Comparison of ENCODE assay signal across 8 cellular contexts in genomic region chr19:45767881-45768643, GRCh38. TPM values are rescaled to one million over a fixed set of nuclear protein-coding genes. Genes with fewer than 3 reads are reported as not detected.
DNase-seq lines count a peak whose midpoint lies in the region; ATAC-seq and TF ChIP-seq lines count a peak whose summit lies in the region.

No MANE protein-coding gene starts in this region.

- in situ Hi-C loops in ACHN (cut with HindIII; ENCODE audit: low pct_ligation_motif_present, low pct_unique_long_range_greater_than_20kb, low sequenced_read_pairs) (no loop called here), Panc1 (cut with HindIII; ENCODE audit: low pct_unique_long_range_greater_than_20kb, low sequenced_read_pairs) (no loop called here)

- 0 to 8% (median 1%) methylated on average over 29 to 100 of the region's 100 CpGs for WGBS in stomach, 5 donors

- intact Hi-C loops in Panc1 (cut with micrococcal nuclease; ENCODE audit: unreplicated experiment), result loop anchor here (10.0 kb wide), 1 partner anchor 63 kb away; no protein-coding TSS in a partner anchor
- intact Hi-C loops in stomach (cut with DNase I; ENCODE audit: low total_unique reads), result no loop called here

- TF ChIP-seq POLR2A in stomach (IDR thresholded peaks at IDR 0.05), result no peak

- H3K27ac ChIP-seq in Panc1 (ENCODE audit: low read length) (peak overlapping the region; percentile 86), stomach (peak overlapping the region; percentile 89 to 97 (median 92))

- DNase-seq in ACHN (peak; percentile 55), Panc1 (ENCODE audit: low read depth, low spot score) (no peak), cerebellum (ENCODE audit: low spot score) (peak; percentile 30), left lobe of liver (ENCODE audit: low spot score) (peak; percentile 81), stomach (peak; percentile 70)

- TF ChIP-seq EP300 in stomach (IDR thresholded peaks at IDR 0.05), result no peak

- ATAC-seq in Panc1 (peak; percentile 23), left lobe of liver (peak; percentile 9), GM21825 (IDR thresholded peaks at IDR 0.05; ENCODE audit: unreplicated experiment) (no peak), HG03135 (IDR thresholded peaks at IDR 0.05; ENCODE audit: unreplicated experiment) (no peak)

- H3K4me3 ChIP-seq in GM12875 (ENCODE audit: low read depth, low read length) (peak overlapping the region; percentile 75), Panc1 (ENCODE audit: low read depth in 2 of 2, low read length in 2 of 2) (peak overlapping the region; percentile 66 to 77), stomach (peak overlapping the region; percentile 61 to 85 (median 83))

- BruUV-seq in Panc1 (replicated peaks; lab: Mats Ljungman, UMichigan), result no TSS peak

- TF ChIP-seq CTCF in GM12875 (IDR thresholded peaks at IDR 0.05; ENCODE audit: borderline replicate concordance, insufficient read depth, low read depth, low read length), result no peak
- no peak for TF ChIP-seq CTCF in Panc1 (IDR thresholded peaks at IDR 0.05)
- no peak for TF ChIP-seq CTCF in stomach (IDR thresholded peaks at IDR 0.05)

- POLR2A ChIA-PET in Panc1 (lab: Charles Lee), result interaction anchor here (1.6 kb wide), 1 partner anchor 51 kb away, joined by 3 read pairs; no protein-coding TSS in a partner anchor

- H3K36me3 ChIP-seq in Panc1 (ENCODE audit: control insufficient read depth, insufficient read depth, low read length) (no peaks in the 10 kb centered on the region; the same call in 1 of the 2 replicates), stomach (peaks cover 0 to 18% (median 8%) of the 10 kb centered on the region in 4 donors)

- H3K9me3 ChIP-seq in Panc1 (ENCODE audit: control insufficient read depth, insufficient read depth, low read depth, low read length) (no peaks in the 10 kb centered on the region), stomach (no peaks in the 10 kb centered on the region)

- CTCF ChIA-PET in Panc1 (lab: Charles Lee), result interaction anchor here (0.6 to 2.1 kb wide), 3 partner anchors 33 to 88 kb away, joined by 3 to 13 read pairs (median 5); partner anchors contain the start of gene QPCTL

- no peaks in the 10 kb centered on the region for H3K27me3 ChIP-seq in Panc1 (ENCODE audit: control insufficient read depth, insufficient read depth, low read length)
- peaks cover 0 to 32% (median 0%) of the 10 kb centered on the region in 3 donors for H3K27me3 ChIP-seq in stomach

- H3K4me1 ChIP-seq in Panc1 (ENCODE audit: control insufficient read depth, insufficient read depth, low read length), result peaks cover 38% of the 10 kb centered on the region
- H3K4me1 ChIP-seq in stomach, result peaks cover 58 to 87% (median 80%) of the 10 kb centered on the region in 4 donors

RNA-seq across cellular contexts. Expression of gene SIX5, which starts 1.0 kb away (rescaled TPM):
- total RNA-seq in Panc1 (2021; ENCODE audit: unreplicated experiment) (38.7 TPM), cerebellum (3.4 TPM), left lobe of liver (12.1 TPM), stomach (10 to 100 TPM in 4 of 5 donors, 1 to 10 TPM in 1; 4.0 to 39.1 (median 25.9) TPM)
- 55.2 TPM for polyA plus RNA-seq in Panc1 (2012; ENCODE audit: insufficient read length)
- 10 to 100 TPM; 14.4 to 23.3 (median 16.6) TPM for polyA plus RNA-seq in stomach

RNA-seq across cellular contexts. Expression of gene DMPK, which starts 14.2 kb away (rescaled TPM):
- total RNA-seq in Panc1 (2021; ENCODE audit: unreplicated experiment) (119 TPM), cerebellum (27.9 TPM), left lobe of liver (7.8 TPM), stomach (100 to 1,000 TPM in 2 of 5 donors, 10 to 100 TPM in 3; 53.1 to 248 (median 72.8) TPM)
- polyA plus RNA-seq in Panc1 (2012; ENCODE audit: insufficient read length), result 151 TPM
- 10 to 100 TPM; 27.2 to 76.9 (median 56.5) TPM for polyA plus RNA-seq in stomach

RNA-seq across cellular contexts. Expression of gene DMWD, which starts 24.6 kb away (rescaled TPM):
- total RNA-seq in Panc1 (2021; ENCODE audit: unreplicated experiment) (64.6 TPM), cerebellum (42.3 TPM), left lobe of liver (13.9 TPM), stomach (10 to 100 TPM in 4 of 5 donors, 1 to 10 TPM in 1; 5.3 to 52.1 (median 27.9) TPM)
- polyA plus RNA-seq in Panc1 (2012; ENCODE audit: insufficient read length), result 40.8 TPM
- 10 to 100 TPM; 12.8 to 17.4 (median 15.9) TPM for polyA plus RNA-seq in stomach

RNA-seq across cellular contexts. Expression of gene MEIOSIN, which starts 34.8 kb away (rescaled TPM):
- total RNA-seq in Panc1 (2021; ENCODE audit: unreplicated experiment) (not detected), cerebellum (not detected), left lobe of liver (not detected), stomach (not detected)
- polyA plus RNA-seq in Panc1 (2012; ENCODE audit: insufficient read length), result not detected
- not detected for polyA plus RNA-seq in stomach

RNA-seq across cellular contexts. Expression of gene FBXO46, which starts 37.4 kb away (rescaled TPM):
- total RNA-seq in Panc1 (2021; ENCODE audit: unreplicated experiment), result 25.1 TPM
- 11.6 TPM for polyA plus RNA-seq in Panc1 (2012; ENCODE audit: insufficient read length)
- total RNA-seq in cerebellum, result 3.6 TPM
- total RNA-seq in left lobe of liver, result 8.2 TPM
- total RNA-seq in stomach, result 10 to 100 TPM in 3 of 5 donors, 1 to 10 TPM in 2; 4.0 to 61.7 (median 12.3) TPM
- polyA plus RNA-seq in stomach, result 10 to 100 TPM in 1 of 3 donors, 1 to 10 TPM in 2; 6.3 to 10.1 (median 7.9) TPM

Comparison
In these comparisons a context has a peak if more than half of its experiments do, and no peak if none do; other contexts are left out.
1. ATAC-seq: peak in Panc1 (single experiment) and left lobe of liver (single experiment); none in GM21825 (single experiment) and HG03135 (single experiment).
2. Peak in every context shown above with its lines, with median percentiles within 50 percentile points of each other: H3K4me3 ChIP-seq.